ENCODE assay signal across 19 cellular contexts in genomic region chr15:52485290-52485689, GRCh38. TPM values are rescaled to one million over a fixed set of nuclear protein-coding genes. Genes with fewer than 3 reads are reported as not detected.
DNase-seq lines count a peak whose midpoint lies in the region; ATAC-seq, FAIRE-seq and TF ChIP-seq lines count a peak whose summit lies in the region.
"Had no signal": no experiment of that assay in that cellular context is flagged by ENCODE, and none has a peak within 500 bp of the region (broad histone marks: within the 10 kb centered on the region; RNA-seq: fewer than 3 reads in every experiment).

No MANE protein-coding gene starts in this region.

- H3K27ac ChIP-seq in HEK293 (ENCODE audit: extremely low read depth, low read depth, low read length), result no peak overlapping the region
- H3K27ac ChIP-seq in K562 (ENCODE audit: extremely low read depth, low read depth, low read length), result no peak overlapping the region
- H3K27ac ChIP-seq in iPS-20b (ENCODE audit: low read length), result peak overlapping the region; percentile 51
- peak overlapping the region; percentile 85 for H3K27ac ChIP-seq in smooth muscle cell (ENCODE audit: low read depth)

- ATAC-seq in K562 (no peak), HG03095 (IDR thresholded peaks at IDR 0.05; ENCODE audit: unreplicated experiment) (no peak)

- no peak overlapping the region for H3K4me3 ChIP-seq in HEK293 (ENCODE audit: low read depth, low read length)
- no peak overlapping the region for H3K4me3 ChIP-seq in K562
- H3K4me3 ChIP-seq in iPS-20b (ENCODE audit: low read length), result 0 out of 2 replicates have a peak overlapping the region, but pooled peaks have one; percentile 43
- H3K4me3 ChIP-seq in smooth muscle cell, result no peak overlapping the region

- peaks cover 29% of the 10 kb centered on the region for H3F3A ChIP-seq in smooth muscle cell (ENCODE audit: low read depth)

- TF ChIP-seq POLR2A in K562 (conservative IDR thresholded peaks at IDR 0.05), result no peak

- H2AFZ ChIP-seq in K562 (ENCODE audit: low read depth, low read length), result no peak overlapping the region
- no peak overlapping the region for H2AFZ ChIP-seq in smooth muscle cell (ENCODE audit: low read depth)

- 0% methylated on average over 2 of the region's 2 CpGs for WGBS in K562 (ENCODE audit: insufficient coverage, low coverage, missing lambda C conversion rate)
- WGBS in smooth muscle cell (ENCODE audit: low lambda C conversion rate), result 54% methylated on average over 2 of the region's 2 CpGs

- H3K4me1 ChIP-seq in HEK293 (ENCODE audit: control insufficient read depth, insufficient read depth, low read length) (0 out of 2 replicates have a peak, but pooled peaks cover 4% of the 10 kb centered on the region), K562 (replicated peaks in 1 of 2; ENCODE audit: control insufficient read depth in 2 of 2, insufficient read depth in 2 of 2, low read length in 2 of 2) (no peaks in the 10 kb centered on the region), iPS-20b (ENCODE audit: insufficient read depth, low read length) (peaks cover 15% of the 10 kb centered on the region; the same call in 1 of the 2 replicates), smooth muscle cell (ENCODE audit: low read depth) (peaks cover 60% of the 10 kb centered on the region)
- H3K4me1 ChIP-seq: BE2C had no signal

- no peak for FAIRE-seq in K562 (lab: Jason Lieb, UNC)
- FAIRE-seq: A204.1, RCC 7860 had no signal

- no TSS peak for BruUV-seq in K562 (replicated peaks; lab: Mats Ljungman, UMichigan)

- H3K4me2 ChIP-seq in K562 (ENCODE audit: insufficient read depth, low read length) (no peak overlapping the region), smooth muscle cell (peak overlapping the region; percentile 82)

- no peak for TF ChIP-seq EP300 in K562 (IDR thresholded peaks at IDR 0.05; ENCODE audit: low read length)

- no peaks in the 10 kb centered on the region for H3K9me1 ChIP-seq in K562 (ENCODE audit: control insufficient read depth, insufficient read depth, low read length)

- in situ Hi-C loops in K562 (cut with MboI), result no loop called here

- H3K9ac ChIP-seq in K562 (ENCODE audit: insufficient read depth in 1 of 2, low read depth in 2 of 2, low read length in 2 of 2) (no peak overlapping the region), iPS-20b (ENCODE audit: low read depth, low read length) (0 out of 2 replicates have a peak overlapping the region, but pooled peaks have one; percentile 58), smooth muscle cell (ENCODE audit: low read depth) (peak overlapping the region; percentile 25)

- no peak for DNase-seq in K562 (ENCODE audit: extremely low read depth in 1 of 4, low spot score in 3 of 4)
- no peak for DNase-seq in smooth muscle cell (lab: John Stamatoyannopoulos, UW; ENCODE audit: unreplicated experiment)
- DNase-seq in NCI-H526 (lab: John Stamatoyannopoulos, UW), result no peak
- no peak for DNase-seq in RKO (ENCODE audit: low spot score)
- DNase-seq: BE2C, DMS79 treated with DMSO at 0.1 percent for 48 hours, HFFc6, Kasumi-1, NCI-H1694, NCI-H2081 treated with DMSO at 0.1 percent for 48 hours, NCI-H2171 treated with DMSO at 0.1 percent for 48 hours, NCI-H524 treated with DMSO at 0.1 percent for 48 hours, OCI-M1, Right ventricle myocardium superior had no signal

- peaks cover 0 to 5% of the 10 kb centered on the region in 2 experiments; a peak in 4 of 5 replicates for H3K27me3 ChIP-seq in K562 (ENCODE audit: control insufficient read depth in 2 of 2, insufficient read depth in 2 of 2, low read length in 2 of 2)
- no peaks in the 10 kb centered on the region for H3K27me3 ChIP-seq in iPS-20b (ENCODE audit: insufficient read depth, low read length)
- no peaks in the 10 kb centered on the region for H3K27me3 ChIP-seq in smooth muscle cell (ENCODE audit: low read depth)
- H3K27me3 ChIP-seq: BE2C had no signal

- intact Hi-C loops in K562 (cut with micrococcal nuclease), result no loop called here

- CTCF ChIA-PET in HEK293 (lab: Yijun Ruan, JAX), result no interaction called here
- CTCF ChIA-PET in K562 (lab: Yijun Ruan, JAX; ENCODE audit: low intra/inter-chr PET ratio), result no interaction called here

- no peaks in the 10 kb centered on the region for H3K79me2 ChIP-seq in K562 (ENCODE audit: control insufficient read depth, insufficient read depth, low read length)
- H3K79me2 ChIP-seq in smooth muscle cell (ENCODE audit: low read depth), result peaks cover 80% of the 10 kb centered on the region

- POLR2A ChIA-PET in HEK293 (lab: Yijun Ruan, JAX) (no interaction called here), K562 (lab: Yijun Ruan, JAX) (no interaction called here)

- H3K9me3 ChIP-seq in HEK293 (ENCODE audit: control insufficient read depth, insufficient read depth, low read depth, low read length) (no peaks in the 10 kb centered on the region), K562 (replicated peaks; ENCODE audit: control insufficient read depth, insufficient read depth, low read depth, low read length) (no peaks in the 10 kb centered on the region), iPS-20b (ENCODE audit: insufficient read depth, low read depth, low read length) (no peaks in the 10 kb centered on the region), smooth muscle cell (replicated peaks; ENCODE audit: low read depth) (no peaks in the 10 kb centered on the region)
- H3K9me3 ChIP-seq: BE2C had no signal

- TF ChIP-seq CTCF in HEK293 (tag by site-specific recombination; IDR thresholded peaks at IDR 0.05) (no peak), K562 (IDR thresholded peaks at IDR 0.05 in 2 of 3, conservative IDR thresholded peaks at IDR 0.05 in 1 of 3; ENCODE audit: insufficient read depth in 2 of 3, low read depth in 1 of 3, low read length in 3 of 3) (no peak), smooth muscle cell (IDR thresholded peaks at IDR 0.05; ENCODE audit: borderline replicate concordance, insufficient read depth, poor library complexity, severe bottlenecking) (no peak)

- H4K20me1 ChIP-seq in K562 (replicated peaks; ENCODE audit: control insufficient read depth, insufficient read depth, low read length) (no peaks in the 10 kb centered on the region), smooth muscle cell (ENCODE audit: low read depth) (no peaks in the 10 kb centered on the region)

- no peak for TF ChIP-seq RAD21 in K562 (CRISPR knock-in tag; conservative IDR thresholded peaks at IDR 0.05 in 1 of 2, IDR thresholded peaks at IDR 0.05 in 1 of 2)

- H3K36me3 ChIP-seq in HEK293 (ENCODE audit: control insufficient read depth in 2 of 2, insufficient read depth in 1 of 2, low read length in 2 of 2), result no peaks in the 10 kb centered on the region; a peak in 1 of 3 replicates
- H3K36me3 ChIP-seq in K562 (ENCODE audit: control insufficient read depth, insufficient read depth, low read length), result no peaks in the 10 kb centered on the region
- no peaks in the 10 kb centered on the region for H3K36me3 ChIP-seq in iPS-20b (ENCODE audit: insufficient read depth, low read depth, low read length)
- no peaks in the 10 kb centered on the region for H3K36me3 ChIP-seq in smooth muscle cell (ENCODE audit: low read depth)
- H3K36me3 ChIP-seq: BE2C had no signal

TF ChIP-seq in HEK293, 187 proteins besides CTCF, POLR2A, EP300 and RAD21 (continues in another document):
- 0 out of 2 replicates have a peak, but pooled peaks have one; percentile 13 for TF ChIP-seq PRDM6 (tag by site-specific recombination; IDR thresholded peaks at IDR 0.05)

TF ChIP-seq in K562, 482 proteins besides CTCF, POLR2A, EP300 and RAD21 (continues in another document):
- TF ChIP-seq STAT5A (IDR thresholded peaks at IDR 0.05; ENCODE audit: borderline replicate concordance, low read length) (no peak), ZNF740 (CRISPR knock-in tag; IDR thresholded peaks at IDR 0.05) (no peak), ZNF740 (tag; IDR thresholded peaks at IDR 0.05) (no peak), ZBTB2 (IDR thresholded peaks at IDR 0.05) (no peak), CREB1 (IDR thresholded peaks at IDR 0.05) (no peak), CREB1 (CRISPR knock-in tag; IDR thresholded peaks at IDR 0.05) (no peak), ZNF316 (IDR thresholded peaks at IDR 0.05) (peak; percentile 75)

RNA-seq across cellular contexts. Expression of gene MYO5A, which starts 43.4 kb away (rescaled TPM):
- total RNA-seq in K562 (2011; cell fraction: chromatin; rRNA removed; ENCODE audit: low replicate concordance), result 2.3 and 2.4 TPM in 2 replicates
- 0.50 and 1.8 TPM in 2 replicates for total RNA-seq in K562 (2011; cell fraction: nucleolus; rRNA removed)
- 0.44 and 1.1 TPM in 2 replicates for total RNA-seq in K562 (2011; cell fraction: nucleoplasm; rRNA removed)
- total RNA-seq in K562 (2014; rRNA removed), result 0.73 and 0.77 TPM in 2 replicates
- total RNA-seq in K562 (2014; rRNA removed; fragmentation: Illumina TruSeq; extraction: Trizol), result 0.40 and 0.41 TPM in 2 replicates
- total RNA-seq in K562 (2015; rRNA removed; fragmentation: Illumina TruSeq; extraction: Trizol), result 0.33 and 0.41 TPM in 2 replicates
- 0.65 and 0.82 TPM in 2 replicates for total RNA-seq in K562 (2021)
- 0.59 and 0.91 TPM in 2 replicates for polyA plus RNA-seq in K562 (2011; rRNA removed)
- 0.34 and 0.43 TPM in 2 replicates for polyA plus RNA-seq in K562 (2011; cell fraction: cytosol; rRNA removed)
- polyA plus RNA-seq in K562 (2011; cell fraction: nucleus; rRNA removed), result 0.51 and 1.2 TPM in 2 replicates
- polyA plus RNA-seq in K562 (2012), result 0.30 and 0.72 TPM in 2 replicates
- 0.36 and 0.42 TPM in 2 replicates for polyA plus RNA-seq in K562 (2014; fragmentation: Illumina TruSeq; extraction: Trizol)
- polyA plus RNA-seq in K562 (2014; fragmentation: Nextera tagmentation; extraction: Ambion mirVana), result under 1 TPM; 0.03 to 0.07 TPM
- 0.09 and 0.20 TPM in 2 replicates for polyA plus RNA-seq in K562 (2014; rRNA removed)
- polyA minus RNA-seq in K562 (2011; rRNA and poly(A)+ RNA removed), result 1.1 and 1.9 TPM in 2 replicates
- 1.5 and 2.4 TPM in 2 replicates for polyA minus RNA-seq in K562 (2011; cell fraction: cytosol; rRNA and poly(A)+ RNA removed)
- polyA minus RNA-seq in K562 (2011; cell fraction: nucleus; rRNA and poly(A)+ RNA removed), result 0.67 and 1.00 TPM in 2 replicates
- total RNA-seq in smooth muscle cell, result 68.8 and 72.1 TPM in 2 replicates
- 22.4 and 29.4 TPM in 2 replicates for polyA plus RNA-seq in smooth muscle cell

Comparison
In these comparisons a context has a peak if more than half of its experiments do, and no peak if none do; other contexts are left out.
1. H3K27ac ChIP-seq: peak in iPS-20b (single experiment) and smooth muscle cell (single experiment); none in HEK293 (single experiment) and K562 (single experiment).
2. H3K9ac ChIP-seq: peak in iPS-20b (single experiment) and smooth muscle cell (single experiment); none in K562 (0 of 2).
3. RNA of gene MYO5A, which starts 43.4 kb away (total RNA-seq): 68.8 to 72.1 TPM in smooth muscle cell; 0.33 to 2.4 TPM in K562; every median in the first group is over 10 times any median in the second.